Comparison of ENCODE assay signal across 9 cellular contexts in the genomic region with DNA sequence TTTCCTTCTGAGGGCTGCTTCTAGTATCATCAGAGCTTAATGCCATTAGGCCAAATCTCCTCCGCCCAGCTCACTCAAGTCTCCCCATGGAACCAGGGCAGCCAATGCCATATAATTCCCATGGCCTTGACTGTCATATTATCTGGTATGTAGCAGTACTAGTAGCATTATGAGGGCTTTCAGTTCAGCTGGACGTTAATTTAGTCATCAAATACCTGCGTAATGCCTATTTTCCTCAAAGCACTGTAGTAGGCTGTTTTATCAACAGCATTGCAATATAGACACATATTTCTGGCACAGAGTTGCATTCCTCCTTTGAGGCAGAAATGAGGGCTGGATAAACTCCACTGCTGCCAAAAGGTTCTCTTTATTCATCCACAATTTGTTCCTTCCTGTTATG. TPM values are rescaled to one million over a fixed set of nuclear protein-coding genes. Genes with fewer than 3 reads are reported as not detected.
DNase-seq lines count a peak whose midpoint lies in the region; ATAC-seq and TF ChIP-seq lines count a peak whose summit lies in the region.
"Had no signal": no experiment of that assay in that cellular context is flagged by ENCODE, and none has a peak within 500 bp of the region (broad histone marks: within the 10 kb centered on the region; RNA-seq: fewer than 3 reads in every experiment).

No MANE protein-coding gene starts in this region.

- intact Hi-C loops in Calu3 (cut with micrococcal nuclease; ENCODE audit: unreplicated experiment) (loop anchor here (5.0 kb wide), 1 partner anchor 148 kb away; a partner anchor contains a TSS), PC-9 (cut with micrococcal nuclease; ENCODE audit: unreplicated experiment) (loop anchor here (5.0 kb wide), 3 partner anchors 133 to 238 kb away; a partner anchor contains a TSS)

- peak overlapping the region; percentile 95 for H3K4me3 Mint-ChIP-seq in Calu3 (ENCODE audit: low read depth, unreplicated experiment)

- POLR2A ChIA-PET in PC-9 (lab: Charles Lee; ENCODE audit: unreplicated experiment) = no interaction called here

- H3K4me3 ChIP-seq in PC-9 (peak overlapping the region; percentile 75), trophoblast cell (ENCODE audit: low read depth, low read length) (no peak overlapping the region)

- H3K18ac ChIP-seq in trophoblast cell (ENCODE audit: low read length) = no peak overlapping the region

- peak overlapping the region; percentile 95 for H3K27ac Mint-ChIP-seq in Calu3 (ENCODE audit: unreplicated experiment)

- H4K91ac ChIP-seq in trophoblast cell (ENCODE audit: low read depth, low read length) = no peak overlapping the region

- no peak overlapping the region for H2BK12ac ChIP-seq in trophoblast cell (ENCODE audit: low read length)

- H4K12ac ChIP-seq in trophoblast cell (ENCODE audit: low read depth, low read length) = no peak overlapping the region

- H2BK5ac ChIP-seq in trophoblast cell (ENCODE audit: low read depth, low read length, poor library complexity) = no peak overlapping the region

- no peak overlapping the region for H3K14ac ChIP-seq in trophoblast cell (ENCODE audit: low read length)

- H4K20me1 ChIP-seq in PC-9 (ENCODE audit: insufficient read depth) = no peaks in the 10 kb centered on the region; the same call in 1 of the 2 replicates

- no peaks in the 10 kb centered on the region for H3K9me3 Mint-ChIP-seq in Calu3 (ENCODE audit: low read depth, unreplicated experiment)

- H3K27me3 Mint-ChIP-seq in Calu3 (ENCODE audit: unreplicated experiment) = no peaks in the 10 kb centered on the region

- H3K4me2 ChIP-seq in PC-9 (peak overlapping the region; percentile 93), trophoblast cell (ENCODE audit: low read length) (peak overlapping the region; percentile 75)

- DNase-seq in Calu3 = no peak
- DNase-seq in PC-9 = no peak
- DNase-seq in epithelial cell of prostate (ENCODE audit: low read depth, low spot score) = no peak
- DNase-seq in trophoblast cell = peak; percentile 86 to 95
- DNase-seq in SK-N-DZ (ENCODE audit: low spot score) = no peak
- DNase-seq: GOT3 had no signal

- peaks cover 4% of the 10 kb centered on the region; the same call in 1 of the 2 replicates for H3K9me3 ChIP-seq in PC-9 (ENCODE audit: insufficient read depth, low read depth)
- H3K9me3 ChIP-seq in trophoblast cell (ENCODE audit: insufficient read depth, low read depth, low read length) = peaks cover 2% of the 10 kb centered on the region

- H3K4ac ChIP-seq in trophoblast cell (ENCODE audit: low read depth, low read length) = peak overlapping the region; percentile 11

- H3K27me3 ChIP-seq in PC-9 (ENCODE audit: insufficient read depth, low read depth) (no peaks in the 10 kb centered on the region), trophoblast cell (ENCODE audit: insufficient read depth, low read length) (no peaks in the 10 kb centered on the region)

- no peak overlapping the region for H3K23ac ChIP-seq in trophoblast cell (ENCODE audit: low read length)

- H3K36me3 Mint-ChIP-seq in Calu3 (ENCODE audit: insufficient read depth, unreplicated experiment) = peaks cover 38% of the 10 kb centered on the region

- H3K79me2 ChIP-seq in PC-9 (ENCODE audit: low read depth) (peaks cover 68% of the 10 kb centered on the region), trophoblast cell (ENCODE audit: control insufficient read depth, insufficient read depth, low read length, poor library complexity) (peaks cover 8% of the 10 kb centered on the region)

- H3K4me1 ChIP-seq in PC-9 (replicated peaks; ENCODE audit: insufficient read depth) = peaks cover 25% of the 10 kb centered on the region
- H3K4me1 ChIP-seq in trophoblast cell (ENCODE audit: control insufficient read depth in 1 of 2, insufficient read depth in 2 of 2, low read length in 2 of 2) = peaks cover 4 to 5% of the 10 kb centered on the region in 2 experiments

- no peaks in the 10 kb centered on the region for H3K9me2 ChIP-seq in PC-9 (ENCODE audit: insufficient read depth)

- H2AK5ac ChIP-seq in trophoblast cell (ENCODE audit: low read length) = no peak overlapping the region

- H3K4me1 Mint-ChIP-seq in Calu3 (ENCODE audit: low read depth, unreplicated experiment) = peaks cover 32% of the 10 kb centered on the region

- H3K9ac ChIP-seq in trophoblast cell (ENCODE audit: low read length) = no peak overlapping the region

- H3K79me1 ChIP-seq in trophoblast cell (ENCODE audit: low read length) = peaks cover 14% of the 10 kb centered on the region

- H2AFZ ChIP-seq in PC-9 (no peak overlapping the region), trophoblast cell (ENCODE audit: insufficient read depth, low read length, poor library complexity) (no peak overlapping the region)

- ATAC-seq in GM21515 (IDR thresholded peaks at IDR 0.05; ENCODE audit: unreplicated experiment) = no peak
- ATAC-seq in GM18511 (IDR thresholded peaks at IDR 0.05; ENCODE audit: unreplicated experiment) = no peak
- no peak for ATAC-seq in HG03045 (IDR thresholded peaks at IDR 0.05; ENCODE audit: unreplicated experiment)

- no CpG with 5 or more reads among the region's 3 CpGs for WGBS in trophoblast cell (ENCODE audit: extremely low coverage, insufficient coverage, insufficient read length)

- CTCF ChIA-PET in Calu3 (lab: Charles Lee) (interaction anchor here (1.1 to 2.1 kb wide), 2 partner anchors 21 to 58 kb away, joined by 3 to 11 read pairs; no protein-coding TSS in a partner anchor), PC-9 (lab: Charles Lee) (no interaction called here)

- H3K27ac ChIP-seq in PC-9 (no peak overlapping the region), epithelial cell of prostate (peak overlapping the region; percentile 85), trophoblast cell (ENCODE audit: low read depth, low read length) (no peak overlapping the region)

- BruUV-seq in Calu3 (replicated peaks; lab: Mats Ljungman, UMichigan) (no TSS peak), PC-9 (replicated peaks; lab: Mats Ljungman, UMichigan) (no TSS peak)

- TF ChIP-seq CTCF in Calu3 (IDR thresholded peaks at IDR 0.05; ENCODE audit: unreplicated experiment) (no peak), PC-9 (conservative IDR thresholded peaks at IDR 0.05) (no peak)

- H2BK120ac ChIP-seq in trophoblast cell (ENCODE audit: insufficient read depth, low read length, poor library complexity) = no peak overlapping the region

- no peak overlapping the region for H4K8ac ChIP-seq in trophoblast cell (ENCODE audit: low read depth, low read length)

- H3K36me3 ChIP-seq in PC-9 (ENCODE audit: low read depth) = no peaks in the 10 kb centered on the region; the same call in 1 of the 2 replicates
- H3K36me3 ChIP-seq in trophoblast cell (ENCODE audit: control insufficient read depth in 1 of 2, insufficient read depth in 2 of 2, low read length in 2 of 2) = peaks cover 0 to 4% of the 10 kb centered on the region in 2 experiments

- H3F3A ChIP-seq in PC-9 (ENCODE audit: insufficient read depth, low read depth) = peaks cover 28% of the 10 kb centered on the region

RNA-seq across cellular contexts. Expression of a gene that starts 1.7 kb away (rescaled TPM):
- total RNA-seq in Calu3 (2022) (43.3 and 45.1 TPM in 2 replicates), PC-9 (2021) (34.2 and 42.5 TPM in 2 replicates)
- polyA plus RNA-seq in trophoblast cell (2013) = 36.2 and 36.4 TPM in 2 replicates
- polyA plus RNA-seq in SK-N-DZ (2014; cell fraction: cytosol; rRNA removed) = 79.4 and 96.1 TPM in 2 replicates
- 21.8 and 22.3 TPM in 2 replicates for polyA plus RNA-seq in SK-N-DZ (2014; cell fraction: nucleus; rRNA removed)

RNA-seq across cellular contexts. Expression of a gene that starts 1.8 kb away (rescaled TPM):
- total RNA-seq in Calu3 (2022) (0.21 TPM in 1 of 2 replicates, not detected in the other), PC-9 (2021) (not detected in 2 replicates)
- 0.04 and 0.08 TPM in 2 replicates for polyA plus RNA-seq in trophoblast cell (2013)
- not detected in 2 replicates for polyA plus RNA-seq in SK-N-DZ (2014; cell fraction: cytosol; rRNA removed)
- polyA plus RNA-seq in SK-N-DZ (2014; cell fraction: nucleus; rRNA removed) = not detected in 2 replicates

RNA-seq across cellular contexts. Expression of a gene that starts 57.0 kb away (rescaled TPM):
- total RNA-seq in Calu3 (2022) = 2.6 and 8.7 TPM in 2 replicates
- total RNA-seq in PC-9 (2021) = 0.57 and 0.83 TPM in 2 replicates
- 0.15 and 0.21 TPM in 2 replicates for polyA plus RNA-seq in trophoblast cell (2013)
- not detected in 2 replicates for polyA plus RNA-seq in SK-N-DZ (2014; cell fraction: cytosol; rRNA removed)
- 0.83 TPM in 1 of 2 replicates, not detected in the other for polyA plus RNA-seq in SK-N-DZ (2014; cell fraction: nucleus; rRNA removed)

Comparison
In these comparisons a context has a peak if more than half of its experiments do, and no peak if none do; other contexts are left out.
1. DNase-seq: peak in trophoblast cell (2 of 2); none in Calu3 (single experiment), PC-9 (0 of 2), epithelial cell of prostate (single experiment) and SK-N-DZ (single experiment).